8 cellular contexts compared by ENCODE assay signal in genomic region chr1:151327903-151328674, GRCh38. TPM values are rescaled to one million over a fixed set of nuclear protein-coding genes. Genes with fewer than 3 reads are reported as not detected.
DNase-seq lines count a peak whose midpoint lies in the region; ATAC-seq and TF ChIP-seq lines count a peak whose summit lies in the region.

No MANE protein-coding gene starts in this region.

- in situ Hi-C loops in GM13976 (cut with MboI; ENCODE audit: low sequenced_read_pairs, unreplicated experiment), result no loop called here

- peak overlapping the region; percentile 95 for H3K4me3 Mint-ChIP-seq in activated T-cell treated with anti-CD3 and anti-CD28 coated beads, Interleukin-2, amount 50 U/mL, for 4 hours

- H3K4me3 ChIP-seq in rectal smooth muscle tissue (ENCODE audit: low read length), result peak overlapping the region; percentile 88

- H3K36me3 Mint-ChIP-seq in activated T-cell treated with anti-CD3 and anti-CD28 coated beads, Interleukin-2, amount 50 U/mL, for 4 hours (ENCODE audit: insufficient read depth), result peaks cover 4% of the 10 kb centered on the region

- ATAC-seq in HG03342 (IDR thresholded peaks at IDR 0.05; ENCODE audit: unreplicated experiment), result peak; percentile 18
- ATAC-seq in activated T-cell treated with anti-CD3 and anti-CD28 coated beads, Interleukin-2, amount 50 U/mL, for 4 hours, result peak; percentile 15 to 25

- no peaks in the 10 kb centered on the region for H3K9me3 Mint-ChIP-seq in activated T-cell treated with anti-CD3 and anti-CD28 coated beads, Interleukin-2, amount 50 U/mL, for 4 hours

- intact Hi-C loops in cardiac septum (cut with DNase I), result loop anchor here (1.0 to 10.0 kb wide), 5 partner anchors 17 to 287 kb away; partner anchors contain the start of genes LYSMD1, PIP5K1A, SCNM1 and SNX27

- peaks cover 29% of the 10 kb centered on the region for H3K4me1 Mint-ChIP-seq in activated T-cell treated with anti-CD3 and anti-CD28 coated beads, Interleukin-2, amount 50 U/mL, for 4 hours (ENCODE audit: low read depth)

- H3K36me3 ChIP-seq in rectal smooth muscle tissue (ENCODE audit: control insufficient read depth, insufficient read depth, low read length), result peaks cover 3% of the 10 kb centered on the region

- no peaks in the 10 kb centered on the region for H3K27me3 ChIP-seq in rectal smooth muscle tissue (ENCODE audit: control insufficient read depth, insufficient read depth, low read length)

- H3K27ac ChIP-seq in rectal smooth muscle tissue (ENCODE audit: low read depth, low read length), result peak overlapping the region; percentile 79

- H3K9ac ChIP-seq in rectal smooth muscle tissue (ENCODE audit: low read length), result peak overlapping the region; percentile 43

- peaks cover 12% of the 10 kb centered on the region for H3K4me1 ChIP-seq in rectal smooth muscle tissue (ENCODE audit: control insufficient read depth, insufficient read depth, low read length)

- peak; percentile 88 for DNase-seq in NCI-H82 (lab: John Stamatoyannopoulos, UW)
- no peak for DNase-seq in NCI-H82 treated with DMSO at 0.1 percent for 48 hours (lab: John Stamatoyannopoulos, UW; ENCODE audit: unreplicated experiment)
- no peak for DNase-seq in activated T-cell treated with anti-CD3 and anti-CD28 coated beads, Interleukin-2, amount 50 U/mL, for 4 hours
- DNase-seq in cardiac septum (ENCODE audit: low spot score), result peak; percentile 77
- no peak for DNase-seq in putamen (ENCODE audit: low spot score)
- DNase-seq in GM13976 (ENCODE audit: low spot score), result no peak

- no peak for TF ChIP-seq CTCF in GM13976 (IDR thresholded peaks at IDR 0.05; ENCODE audit: borderline replicate concordance, control extremely low read depth, extremely low read depth, insufficient read depth, missing control alignments)

- H3K27me3 Mint-ChIP-seq in activated T-cell treated with anti-CD3 and anti-CD28 coated beads, Interleukin-2, amount 50 U/mL, for 4 hours (ENCODE audit: low read depth), result no peaks in the 10 kb centered on the region

RNA-seq across cellular contexts. Expression of gene PI4KB, which starts 0.9 kb away (rescaled TPM):
- 10 to 100 TPM; 50.9 to 60.2 (median 57.8) TPM for total RNA-seq in activated T-cell treated with anti-CD3 and anti-CD28 coated beads, Interleukin-2, amount 50 U/mL, for 4 hours
- total RNA-seq in cardiac septum, result 47.7 TPM

RNA-seq across cellular contexts. Expression of gene RFX5, which starts 19.0 kb away (rescaled TPM):
- total RNA-seq in activated T-cell treated with anti-CD3 and anti-CD28 coated beads, Interleukin-2, amount 50 U/mL, for 4 hours, result 10 to 100 TPM; 48.7 to 58.6 (median 50.9) TPM
- 27.2 TPM for total RNA-seq in cardiac septum

RNA-seq across cellular contexts. Expression of gene SELENBP1, which starts 44.4 kb away (rescaled TPM):
- under 1 TPM; 0.43 to 0.82 (median 0.63) TPM for total RNA-seq in activated T-cell treated with anti-CD3 and anti-CD28 coated beads, Interleukin-2, amount 50 U/mL, for 4 hours
- 21.2 TPM for total RNA-seq in cardiac septum

RNA-seq across cellular contexts. Expression of gene ZNF687, which starts 46.0 kb away (rescaled TPM):
- total RNA-seq in activated T-cell treated with anti-CD3 and anti-CD28 coated beads, Interleukin-2, amount 50 U/mL, for 4 hours, result 10 to 100 TPM; 25.3 to 27.5 (median 25.9) TPM
- 12.8 TPM for total RNA-seq in cardiac septum

Comparison
In these comparisons a context has a peak if more than half of its experiments do, and no peak if none do; other contexts are left out.
1. DNase-seq: peak in NCI-H82 (single experiment) and cardiac septum (single experiment); none in NCI-H82 treated with DMSO at 0.1 percent for 48 hours (single experiment), activated T-cell treated with anti-CD3 and anti-CD28 coated beads, Interleukin-2, amount 50 U/mL, for 4 hours (single experiment), putamen (single experiment) and GM13976 (single experiment).
2. RNA of gene SELENBP1, which starts 44.4 kb away (total RNA-seq): 21.2 TPM in cardiac septum (single experiment); 0.43 to 0.82 TPM in activated T-cell treated with anti-CD3 and anti-CD28 coated beads, Interleukin-2, amount 50 U/mL, for 4 hours; every median in the first group is over 10 times any median in the second.